16 cellular contexts compared by ENCODE assay signal in genomic region chr2:221097568-221097915, GRCh38.
DNase-seq lines count a peak whose midpoint lies in the region; ATAC-seq, FAIRE-seq and TF ChIP-seq lines count a peak whose summit lies in the region.
"Had no signal": no experiment of that assay in that cellular context is flagged by ENCODE, and none has a peak within 500 bp of the region (broad histone marks: within the 10 kb centered on the region; RNA-seq: fewer than 3 reads in every experiment).

No MANE protein-coding gene starts in this region.

- H3K9me1 ChIP-seq in endothelial cell of umbilical vein (replicated peaks; ENCODE audit: control insufficient read depth, extremely low read depth, insufficient read depth, low read length): no peaks in the 10 kb centered on the region

- H3K27me3 ChIP-seq in GM23248 (replicated peaks; ENCODE audit: insufficient read depth): no peaks in the 10 kb centered on the region
- no peaks in the 10 kb centered on the region for H3K27me3 ChIP-seq in endothelial cell of umbilical vein (ENCODE audit: control insufficient read depth in 2 of 2, insufficient read depth in 2 of 2, low read length in 2 of 2)
- peaks cover 0 to 78% (median 0%) of the 10 kb centered on the region in 4 donors for H3K27me3 ChIP-seq in esophagus squamous epithelium

- no peak overlapping the region for H3K4me3 Mint-ChIP-seq in stimulated activated naive CD8-positive, alpha-beta T cell treated with anti-CD3 and anti-CD28 coated beads, Interleukin-15, amount 100 ng/mL, for 72 hours
- H3K4me3 Mint-ChIP-seq: natural killer cell treated with Interleukin-12 subunit alpha and Interleukin-12 subunit beta and Interleukin-15 and Interleukin-18, amount 100 ng/mL, for 72 hours had no signal

- no peak for TF ChIP-seq CTCF in endothelial cell of umbilical vein (IDR thresholded peaks at IDR 0.05; ENCODE audit: extremely low read depth in 1 of 2, insufficient read depth in 1 of 2, low read depth in 1 of 2, low read length in 2 of 2)
- no peak for TF ChIP-seq CTCF in retinal pigment epithelial cell (conservative IDR thresholded peaks at IDR 0.05; ENCODE audit: low read depth, low read length)
- no peak for TF ChIP-seq CTCF in esophagus squamous epithelium (IDR thresholded peaks at IDR 0.05)

- intact Hi-C loops in endothelial cell of umbilical vein (cut with micrococcal nuclease) (no loop called here), esophagus squamous epithelium (cut with DNase I) (no loop called here)

- H3K4me2 ChIP-seq in GM23248 (ENCODE audit: unreplicated experiment): no peak overlapping the region
- no peak overlapping the region for H3K4me2 ChIP-seq in endothelial cell of umbilical vein (ENCODE audit: insufficient read depth, low read length)

- no peak for ATAC-seq in stimulated activated naive CD8-positive, alpha-beta T cell treated with anti-CD3 and anti-CD28 coated beads, Interleukin-15, amount 100 ng/mL, for 72 hours
- ATAC-seq: left lobe of liver had no signal

- H3K27ac ChIP-seq in GM23248: 0 out of 2 replicates have a peak overlapping the region, but pooled peaks have one; percentile 9
- H3K27ac ChIP-seq in endothelial cell of umbilical vein (ENCODE audit: insufficient read depth, low read depth, low read length): no peak overlapping the region
- no peak overlapping the region for H3K27ac ChIP-seq in esophagus squamous epithelium
- H3K27ac ChIP-seq: thoracic aorta had no signal

- H3K4me1 Mint-ChIP-seq in stimulated activated naive CD8-positive, alpha-beta T cell treated with anti-CD3 and anti-CD28 coated beads, Interleukin-15, amount 100 ng/mL, for 72 hours: no peaks in the 10 kb centered on the region

- 13 to 21% methylated on average over 1 of the region's 1 CpG for WGBS in GM23248 (ENCODE audit: low coverage in 1 of 2, low lambda C conversion rate in 2 of 2, missing lambda C conversion rate in 2 of 2), 2 experiments
- WGBS in esophagus squamous epithelium, 2 donors: 25% methylated on average over 1 of the region's 1 CpG; no CpG with 5 or more reads in 1 of the 2 donors

- H3K4me1 ChIP-seq in GM23248 (ENCODE audit: insufficient read depth) (peaks cover 24% of the 10 kb centered on the region), endothelial cell of umbilical vein (ENCODE audit: control insufficient read depth, extremely low read depth, insufficient read depth, low read length) (peaks cover 22% of the 10 kb centered on the region), esophagus squamous epithelium (peaks cover 0 to 31% (median 0%) of the 10 kb centered on the region in 3 donors)

- H3K4me3 ChIP-seq in GM23248 (no peak overlapping the region), endothelial cell of umbilical vein (replicated peaks in 1 of 3; ENCODE audit: insufficient read depth in 1 of 3, low read depth in 1 of 3, low read length in 3 of 3) (no peak overlapping the region), retinal pigment epithelial cell (ENCODE audit: low read length) (no peak overlapping the region), esophagus squamous epithelium (no peak overlapping the region)
- H3K4me3 ChIP-seq: thoracic aorta had no signal

- H3K9ac ChIP-seq in GM23248 (no peak overlapping the region), endothelial cell of umbilical vein (replicated peaks; ENCODE audit: extremely low read depth, insufficient read depth, low read length) (no peak overlapping the region)

- H3F3A ChIP-seq in GM23248 (ENCODE audit: insufficient read depth): peaks cover 24% of the 10 kb centered on the region

- CTCF ChIA-PET in endothelial cell of umbilical vein (lab: Charles Lee): no interaction called here

- POLR2A ChIA-PET in endothelial cell of umbilical vein (lab: Charles Lee): no interaction called here

- H3K9me2 ChIP-seq in GM23248 (ENCODE audit: insufficient read depth): no peaks in the 10 kb centered on the region

- BruUV-seq in endothelial cell of umbilical vein (replicated peaks; lab: Mats Ljungman, UMichigan): no TSS peak

- H3K9me3 ChIP-seq in GM23248 (ENCODE audit: low read depth): no peaks in the 10 kb centered on the region
- no peaks in the 10 kb centered on the region for H3K9me3 ChIP-seq in endothelial cell of umbilical vein (replicated peaks; ENCODE audit: control insufficient read depth, insufficient read depth, low read length)
- H3K9me3 ChIP-seq in esophagus squamous epithelium: no peaks in the 10 kb centered on the region
- H3K9me3 ChIP-seq: thoracic aorta had no signal

- dilution Hi-C loops in endothelial cell of umbilical vein (cut with MboI; ENCODE audit: extremely low pct_ligation_motif_present, low sequenced_read_pairs): no loop called here

- no peak overlapping the region for H2AFZ ChIP-seq in GM23248
- no peak overlapping the region for H2AFZ ChIP-seq in endothelial cell of umbilical vein (ENCODE audit: low read depth, low read length)

- H3K36me3 ChIP-seq in GM23248 (ENCODE audit: low read depth) (no peaks in the 10 kb centered on the region), endothelial cell of umbilical vein (ENCODE audit: control insufficient read depth in 2 of 2, extremely low read depth in 1 of 2, insufficient read depth in 2 of 2, low read length in 2 of 2) (no peaks in the 10 kb centered on the region), esophagus squamous epithelium (no peaks in the 10 kb centered on the region)
- H3K36me3 ChIP-seq: thoracic aorta had no signal

- no peaks in the 10 kb centered on the region for H4K20me1 ChIP-seq in GM23248 (ENCODE audit: insufficient read depth)
- H4K20me1 ChIP-seq in endothelial cell of umbilical vein (replicated peaks; ENCODE audit: control insufficient read depth, extremely low read depth, insufficient read depth, low read length): no peaks in the 10 kb centered on the region

- TF ChIP-seq POLR2A in endothelial cell of umbilical vein (IDR thresholded peaks at IDR 0.05; ENCODE audit: low read depth, low read length) (no peak), esophagus squamous epithelium (IDR thresholded peaks at IDR 0.05) (no peak)

- no peaks in the 10 kb centered on the region for H3K9me3 Mint-ChIP-seq in stimulated activated naive CD8-positive, alpha-beta T cell treated with anti-CD3 and anti-CD28 coated beads, Interleukin-15, amount 100 ng/mL, for 72 hours
- H3K9me3 Mint-ChIP-seq: natural killer cell treated with Interleukin-12 subunit alpha and Interleukin-12 subunit beta and Interleukin-15 and Interleukin-18, amount 100 ng/mL, for 72 hours had no signal

- DNase-seq in GM23248 (peak; percentile 94), RCC 7860 (ENCODE audit: low spot score) (peak; percentile 74), endothelial cell of umbilical vein (ENCODE audit: low read depth, low spot score) (peak; percentile 36), retinal pigment epithelial cell (ENCODE audit: low read depth) (peak; percentile 68), esophagus squamous epithelium (lab: John Stamatoyannopoulos, UW) (no peak), NCI-H524 (lab: John Stamatoyannopoulos, UW) (no peak)
- DNase-seq in stimulated activated naive CD8-positive, alpha-beta T cell treated with anti-CD3 and anti-CD28 coated beads, Interleukin-15, amount 100 ng/mL, for 72 hours: no peak
- DNase-seq: activated effector memory CD4-positive, alpha-beta T cell treated with anti-CD3 and anti-CD28 coated beads, Interleukin-2, amount 50 U/mL, for 16 hours; DMS153; NCI-H146; NK-92 treated with Interleukin-12 subunit alpha and Interleukin-12 subunit beta, amount 100 ng/mL, for 24 hours had no signal

- H3K27ac Mint-ChIP-seq in stimulated activated naive CD8-positive, alpha-beta T cell treated with anti-CD3 and anti-CD28 coated beads, Interleukin-15, amount 100 ng/mL, for 72 hours: no peak overlapping the region
- H3K27ac Mint-ChIP-seq: natural killer cell treated with Interleukin-12 subunit alpha and Interleukin-12 subunit beta and Interleukin-15 and Interleukin-18, amount 100 ng/mL, for 72 hours had no signal

- in situ Hi-C loops in GM23248 (cut with MboI): no loop called here

- no peaks in the 10 kb centered on the region for H3K27me3 Mint-ChIP-seq in stimulated activated naive CD8-positive, alpha-beta T cell treated with anti-CD3 and anti-CD28 coated beads, Interleukin-15, amount 100 ng/mL, for 72 hours

- H3K79me2 ChIP-seq in GM23248 (ENCODE audit: insufficient read depth) (no peaks in the 10 kb centered on the region), endothelial cell of umbilical vein (ENCODE audit: control insufficient read depth, insufficient read depth, low read length) (no peaks in the 10 kb centered on the region)

- FAIRE-seq in RCC 7860 (lab: Jason Lieb, UNC): peak; percentile 86
- FAIRE-seq in endothelial cell of umbilical vein (lab: Jason Lieb, UNC): peak; percentile 4
- FAIRE-seq: colon, H1 had no signal

TF ChIP-seq in endothelial cell of umbilical vein, 7 proteins besides CTCF, POLR2A, EP300 and RAD21:
- peak; percentile 85 for TF ChIP-seq FOS (IDR thresholded peaks at IDR 0.05; ENCODE audit: borderline replicate concordance, insufficient read depth, low read length)
- TF ChIP-seq EZH2 (IDR thresholded peaks at IDR 0.05; ENCODE audit: borderline replicate concordance, low read depth, low read length, severe bottlenecking): no peak

Comparison
In these comparisons a context has a peak if more than half of its experiments do, and no peak if none do; other contexts are left out.
1. DNase-seq: peak in GM23248 (single experiment), RCC 7860 (single experiment), endothelial cell of umbilical vein (single experiment) and retinal pigment epithelial cell (single experiment); none in esophagus squamous epithelium (single experiment), NCI-H524 (0 of 2) and stimulated activated naive CD8-positive, alpha-beta T cell treated with anti-CD3 and anti-CD28 coated beads, Interleukin-15, amount 100 ng/mL, for 72 hours (0 of 2).